Comparison of ENCODE assay signal across 1 cellular context in the genomic region with DNA sequence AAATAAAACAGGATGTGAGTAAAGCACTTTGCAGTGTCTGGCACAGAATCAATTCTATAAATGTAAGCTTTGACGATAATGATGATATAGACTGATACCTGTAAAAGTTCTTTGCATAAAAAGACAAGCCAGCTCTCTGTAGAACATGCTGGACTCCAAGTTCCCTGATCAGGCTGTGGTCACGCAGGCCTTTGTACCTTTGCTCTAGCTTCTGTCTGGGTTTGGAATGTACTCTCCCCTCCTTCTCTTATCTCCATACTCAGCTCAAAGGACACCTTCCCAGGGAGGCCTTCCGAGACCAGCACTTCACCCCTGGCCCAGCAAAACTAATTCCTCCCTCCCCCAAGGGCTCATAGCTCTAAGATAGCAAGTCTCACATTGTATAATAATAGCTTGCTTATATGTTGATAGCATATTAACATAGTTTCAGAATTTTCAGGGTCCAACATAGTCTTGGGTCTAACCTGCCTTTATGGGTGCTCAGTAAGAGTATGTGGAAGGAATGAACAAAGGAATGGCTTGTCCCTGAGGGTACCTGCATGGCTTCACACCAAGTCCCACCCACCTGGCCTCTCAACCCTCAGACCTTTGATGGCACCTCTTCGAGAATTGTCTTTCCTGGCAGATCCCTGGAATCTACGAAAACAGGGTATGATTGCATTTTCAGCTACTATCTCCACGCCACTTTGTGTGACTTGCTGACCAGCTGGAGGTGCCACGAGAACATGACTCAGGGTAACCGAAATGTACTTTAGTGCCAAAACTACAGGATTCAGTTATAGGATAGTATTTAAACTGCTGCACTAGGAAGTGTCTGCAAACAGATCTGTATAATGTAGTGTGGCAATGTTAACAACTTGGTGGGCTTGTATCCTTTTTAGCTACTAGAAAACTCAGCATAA.
A peak's percentile ranks its signal among the peaks of the same experiment; 100 is the strongest.
TF ChIP-seq lines count a peak whose summit lies in the region.

No MANE protein-coding gene starts in this region.

TF ChIP-seq in HepG2, 621 proteins besides CTCF, POLR2A, EP300 and RAD21 (continued from another document and continues in another):
- TF ChIP-seq, protein P1, sequence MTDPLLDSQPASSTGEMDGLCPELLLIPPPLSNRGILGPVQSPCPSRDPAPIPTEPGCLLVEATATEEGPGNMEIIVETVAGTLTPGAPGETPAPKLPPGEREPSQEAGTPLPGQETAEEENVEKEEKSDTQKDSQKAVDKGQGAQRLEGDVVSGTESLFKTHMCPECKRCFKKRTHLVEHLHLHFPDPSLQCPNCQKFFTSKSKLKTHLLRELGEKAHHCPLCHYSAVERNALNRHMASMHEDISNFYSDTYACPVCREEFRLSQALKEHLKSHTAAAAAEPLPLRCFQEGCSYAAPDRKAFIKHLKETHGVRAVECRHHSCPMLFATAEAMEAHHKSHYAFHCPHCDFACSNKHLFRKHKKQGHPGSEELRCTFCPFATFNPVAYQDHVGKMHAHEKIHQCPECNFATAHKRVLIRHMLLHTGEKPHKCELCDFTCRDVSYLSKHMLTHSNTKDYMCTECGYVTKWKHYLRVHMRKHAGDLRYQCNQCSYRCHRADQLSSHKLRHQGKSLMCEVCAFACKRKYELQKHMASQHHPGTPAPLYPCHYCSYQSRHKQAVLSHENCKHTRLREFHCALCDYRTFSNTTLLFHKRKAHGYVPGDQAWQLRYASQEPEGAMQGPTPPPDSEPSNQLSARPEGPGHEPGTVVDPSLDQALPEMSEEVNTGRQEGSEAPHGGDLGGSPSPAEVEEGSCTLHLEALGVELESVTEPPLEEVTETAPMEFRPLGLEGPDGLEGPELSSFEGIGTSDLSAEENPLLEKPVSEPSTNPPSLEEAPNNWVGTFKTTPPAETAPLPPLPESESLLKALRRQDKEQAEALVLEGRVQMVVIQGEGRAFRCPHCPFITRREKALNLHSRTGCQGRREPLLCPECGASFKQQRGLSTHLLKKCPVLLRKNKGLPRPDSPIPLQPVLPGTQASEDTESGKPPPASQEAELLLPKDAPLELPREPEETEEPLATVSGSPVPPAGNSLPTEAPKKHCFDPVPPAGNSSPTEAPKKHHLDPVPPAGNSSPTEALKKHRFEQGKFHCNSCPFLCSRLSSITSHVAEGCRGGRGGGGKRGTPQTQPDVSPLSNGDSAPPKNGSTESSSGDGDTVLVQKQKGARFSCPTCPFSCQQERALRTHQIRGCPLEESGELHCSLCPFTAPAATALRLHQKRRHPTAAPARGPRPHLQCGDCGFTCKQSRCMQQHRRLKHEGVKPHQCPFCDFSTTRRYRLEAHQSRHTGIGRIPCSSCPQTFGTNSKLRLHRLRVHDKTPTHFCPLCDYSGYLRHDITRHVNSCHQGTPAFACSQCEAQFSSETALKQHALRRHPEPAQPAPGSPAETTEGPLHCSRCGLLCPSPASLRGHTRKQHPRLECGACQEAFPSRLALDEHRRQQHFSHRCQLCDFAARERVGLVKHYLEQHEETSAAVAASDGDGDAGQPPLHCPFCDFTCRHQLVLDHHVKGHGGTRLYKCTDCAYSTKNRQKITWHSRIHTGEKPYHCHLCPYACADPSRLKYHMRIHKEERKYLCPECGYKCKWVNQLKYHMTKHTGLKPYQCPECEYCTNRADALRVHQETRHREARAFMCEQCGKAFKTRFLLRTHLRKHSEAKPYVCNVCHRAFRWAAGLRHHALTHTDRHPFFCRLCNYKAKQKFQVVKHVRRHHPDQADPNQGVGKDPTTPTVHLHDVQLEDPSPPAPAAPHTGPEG (CRISPR knock-in tag; IDR thresholded peaks at IDR 0.05): no peak; the same call in 1 of the 2 replicates
- TF ChIP-seq KMT2B (CRISPR knock-in tag; IDR thresholded peaks at IDR 0.05) (no peak; the same call in 1 of the 2 replicates), HNRNPH1 (optimal IDR thresholded peaks at IDR 0.05; ENCODE audit: low read depth, low read length) (no peak), ASH2L (IDR thresholded peaks at IDR 0.05; ENCODE audit: insufficient read length, low read depth, low read length) (peak; percentile 97), HMG20A (CRISPR knock-in tag; IDR thresholded peaks at IDR 0.05; ENCODE audit: borderline replicate concordance) (peak; percentile 74), EZH2 (conservative IDR thresholded peaks at IDR 0.05; ENCODE audit: low read depth, low read length) (no peak), ZNF773 (CRISPR knock-in tag; IDR thresholded peaks at IDR 0.05; ENCODE audit: borderline replicate concordance) (no peak), BORCS8-MEF2B (CRISPR knock-in tag; IDR thresholded peaks at IDR 0.05) (no peak; the same call in 1 of the 2 replicates), KLF12 (CRISPR knock-in tag; IDR thresholded peaks at IDR 0.05; ENCODE audit: borderline replicate concordance) (peak; percentile 57; the same call in 1 of the 2 replicates), NR3C1 (CRISPR knock-in tag; IDR thresholded peaks at IDR 0.05) (no peak), ZNF589 (CRISPR knock-in tag; conservative IDR thresholded peaks at IDR 0.05) (0 out of 2 replicates have a peak, but pooled peaks have one; percentile 39), PHF20 (CRISPR knock-in tag; IDR thresholded peaks at IDR 0.05) (no peak), ZNF660 (CRISPR knock-in tag; IDR thresholded peaks at IDR 0.05; ENCODE audit: borderline replicate concordance, low read depth) (no peak), HDAC1 (CRISPR knock-in tag; IDR thresholded peaks at IDR 0.05) (peak; percentile 73), NCOR1 (IDR thresholded peaks at IDR 0.05; ENCODE audit: borderline replicate concordance, low read length) (peak; percentile 96), ZNF878 (CRISPR knock-in tag; IDR thresholded peaks at IDR 0.05) (peak; percentile 72), KMT2A (CRISPR knock-in tag; IDR thresholded peaks at IDR 0.05) (peak; percentile 64; the same call in 1 of the 2 replicates), SRSF1 (optimal IDR thresholded peaks at IDR 0.05; ENCODE audit: low read depth, low read length) (no peak), FOXP4 (CRISPR knock-in tag; IDR thresholded peaks at IDR 0.05) (peak; percentile 85), ZNF557 (CRISPR knock-in tag; IDR thresholded peaks at IDR 0.05) (0 out of 2 replicates have a peak, but pooled peaks have one; percentile 10), MYC (CRISPR knock-in tag; IDR thresholded peaks at IDR 0.05; ENCODE audit: borderline replicate concordance) (peak; percentile 48; the same call in 1 of the 2 replicates), RARG (CRISPR knock-in tag; IDR thresholded peaks at IDR 0.05; ENCODE audit: low read depth) (no peak), ZNF800 (CRISPR knock-in tag; IDR thresholded peaks at IDR 0.05) (peak; percentile 79; the same call in 1 of the 2 replicates), RBAK (CRISPR knock-in tag; IDR thresholded peaks at IDR 0.05) (no peak), FOXC1 (CRISPR knock-in tag; IDR thresholded peaks at IDR 0.05; ENCODE audit: borderline replicate concordance) (peak; percentile 41), TAF1 (CRISPR knock-in tag; IDR thresholded peaks at IDR 0.05) (0 out of 2 replicates have a peak, but pooled peaks have one; percentile 25), CCDC6 (CRISPR knock-in tag; IDR thresholded peaks at IDR 0.05) (peak; percentile 66; the same call in 1 of the 2 replicates), ZBTB1 (CRISPR knock-in tag; IDR thresholded peaks at IDR 0.05; ENCODE audit: borderline replicate concordance) (no peak), PREB (CRISPR knock-in tag; IDR thresholded peaks at IDR 0.05) (no peak), TGIF2 (CRISPR knock-in tag; IDR thresholded peaks at IDR 0.05) (peak; percentile 59; the same call in 1 of the 2 replicates)
- TF ChIP-seq, protein P2, sequence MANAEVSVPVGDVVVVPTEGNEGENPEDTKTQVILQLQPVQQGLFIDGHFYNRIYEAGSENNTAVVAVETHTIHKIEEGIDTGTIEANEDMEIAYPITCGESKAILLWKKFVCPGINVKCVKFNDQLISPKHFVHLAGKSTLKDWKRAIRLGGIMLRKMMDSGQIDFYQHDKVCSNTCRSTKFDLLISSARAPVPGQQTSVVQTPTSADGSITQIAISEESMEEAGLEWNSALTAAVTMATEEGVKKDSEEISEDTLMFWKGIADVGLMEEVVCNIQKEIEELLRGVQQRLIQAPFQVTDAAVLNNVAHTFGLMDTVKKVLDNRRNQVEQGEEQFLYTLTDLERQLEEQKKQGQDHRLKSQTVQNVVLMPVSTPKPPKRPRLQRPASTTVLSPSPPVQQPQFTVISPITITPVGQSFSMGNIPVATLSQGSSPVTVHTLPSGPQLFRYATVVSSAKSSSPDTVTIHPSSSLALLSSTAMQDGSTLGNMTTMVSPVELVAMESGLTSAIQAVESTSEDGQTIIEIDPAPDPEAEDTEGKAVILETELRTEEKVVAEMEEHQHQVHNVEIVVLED (CRISPR knock-in tag; IDR thresholded peaks at IDR 0.05; ENCODE audit: borderline replicate concordance): no peak
- TF ChIP-seq, protein P3, sequence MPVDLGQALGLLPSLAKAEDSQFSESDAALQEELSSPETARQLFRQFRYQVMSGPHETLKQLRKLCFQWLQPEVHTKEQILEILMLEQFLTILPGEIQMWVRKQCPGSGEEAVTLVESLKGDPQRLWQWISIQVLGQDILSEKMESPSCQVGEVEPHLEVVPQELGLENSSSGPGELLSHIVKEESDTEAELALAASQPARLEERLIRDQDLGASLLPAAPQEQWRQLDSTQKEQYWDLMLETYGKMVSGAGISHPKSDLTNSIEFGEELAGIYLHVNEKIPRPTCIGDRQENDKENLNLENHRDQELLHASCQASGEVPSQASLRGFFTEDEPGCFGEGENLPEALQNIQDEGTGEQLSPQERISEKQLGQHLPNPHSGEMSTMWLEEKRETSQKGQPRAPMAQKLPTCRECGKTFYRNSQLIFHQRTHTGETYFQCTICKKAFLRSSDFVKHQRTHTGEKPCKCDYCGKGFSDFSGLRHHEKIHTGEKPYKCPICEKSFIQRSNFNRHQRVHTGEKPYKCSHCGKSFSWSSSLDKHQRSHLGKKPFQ (CRISPR knock-in tag; IDR thresholded peaks at IDR 0.05; ENCODE audit: insufficient replicate concordance): peak; percentile 16
- TF ChIP-seq, protein P4, sequence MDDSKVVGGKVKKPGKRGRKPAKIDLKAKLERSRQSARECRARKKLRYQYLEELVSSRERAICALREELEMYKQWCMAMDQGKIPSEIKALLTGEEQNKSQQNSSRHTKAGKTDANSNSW (CRISPR knock-in tag; IDR thresholded peaks at IDR 0.05; ENCODE audit: borderline replicate concordance): no peak
- TF ChIP-seq, protein P5, sequence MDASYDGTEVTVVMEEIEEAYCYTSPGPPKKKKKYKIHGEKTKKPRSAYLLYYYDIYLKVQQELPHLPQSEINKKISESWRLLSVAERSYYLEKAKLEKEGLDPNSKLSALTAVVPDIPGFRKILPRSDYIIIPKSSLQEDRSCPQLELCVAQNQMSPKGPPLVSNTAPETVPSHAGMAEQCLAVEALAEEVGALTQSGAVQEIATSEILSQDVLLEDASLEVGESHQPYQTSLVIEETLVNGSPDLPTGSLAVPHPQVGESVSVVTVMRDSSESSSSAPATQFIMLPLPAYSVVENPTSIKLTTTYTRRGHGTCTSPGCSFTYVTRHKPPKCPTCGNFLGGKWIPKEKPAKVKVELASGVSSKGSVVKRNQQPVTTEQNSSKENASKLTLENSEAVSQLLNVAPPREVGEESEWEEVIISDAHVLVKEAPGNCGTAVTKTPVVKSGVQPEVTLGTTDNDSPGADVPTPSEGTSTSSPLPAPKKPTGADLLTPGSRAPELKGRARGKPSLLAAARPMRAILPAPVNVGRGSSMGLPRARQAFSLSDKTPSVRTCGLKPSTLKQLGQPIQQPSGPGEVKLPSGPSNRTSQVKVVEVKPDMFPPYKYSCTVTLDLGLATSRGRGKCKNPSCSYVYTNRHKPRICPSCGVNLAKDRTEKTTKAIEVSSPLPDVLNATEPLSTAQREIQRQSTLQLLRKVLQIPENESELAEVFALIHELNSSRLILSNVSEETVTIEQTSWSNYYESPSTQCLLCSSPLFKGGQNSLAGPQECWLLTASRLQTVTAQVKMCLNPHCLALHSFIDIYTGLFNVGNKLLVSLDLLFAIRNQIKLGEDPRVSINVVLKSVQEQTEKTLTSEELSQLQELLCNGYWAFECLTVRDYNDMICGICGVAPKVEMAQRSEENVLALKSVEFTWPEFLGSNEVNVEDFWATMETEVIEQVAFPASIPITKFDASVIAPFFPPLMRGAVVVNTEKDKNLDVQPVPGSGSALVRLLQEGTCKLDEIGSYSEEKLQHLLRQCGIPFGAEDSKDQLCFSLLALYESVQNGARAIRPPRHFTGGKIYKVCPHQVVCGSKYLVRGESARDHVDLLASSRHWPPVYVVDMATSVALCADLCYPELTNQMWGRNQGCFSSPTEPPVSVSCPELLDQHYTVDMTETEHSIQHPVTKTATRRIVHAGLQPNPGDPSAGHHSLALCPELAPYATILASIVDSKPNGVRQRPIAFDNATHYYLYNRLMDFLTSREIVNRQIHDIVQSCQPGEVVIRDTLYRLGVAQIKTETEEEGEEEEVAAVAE (CRISPR knock-in tag; IDR thresholded peaks at IDR 0.05; ENCODE audit: borderline replicate concordance): no peak; the same call in 1 of the 2 replicates
